16 cellular contexts compared by ENCODE assay signal in the genomic region with DNA sequence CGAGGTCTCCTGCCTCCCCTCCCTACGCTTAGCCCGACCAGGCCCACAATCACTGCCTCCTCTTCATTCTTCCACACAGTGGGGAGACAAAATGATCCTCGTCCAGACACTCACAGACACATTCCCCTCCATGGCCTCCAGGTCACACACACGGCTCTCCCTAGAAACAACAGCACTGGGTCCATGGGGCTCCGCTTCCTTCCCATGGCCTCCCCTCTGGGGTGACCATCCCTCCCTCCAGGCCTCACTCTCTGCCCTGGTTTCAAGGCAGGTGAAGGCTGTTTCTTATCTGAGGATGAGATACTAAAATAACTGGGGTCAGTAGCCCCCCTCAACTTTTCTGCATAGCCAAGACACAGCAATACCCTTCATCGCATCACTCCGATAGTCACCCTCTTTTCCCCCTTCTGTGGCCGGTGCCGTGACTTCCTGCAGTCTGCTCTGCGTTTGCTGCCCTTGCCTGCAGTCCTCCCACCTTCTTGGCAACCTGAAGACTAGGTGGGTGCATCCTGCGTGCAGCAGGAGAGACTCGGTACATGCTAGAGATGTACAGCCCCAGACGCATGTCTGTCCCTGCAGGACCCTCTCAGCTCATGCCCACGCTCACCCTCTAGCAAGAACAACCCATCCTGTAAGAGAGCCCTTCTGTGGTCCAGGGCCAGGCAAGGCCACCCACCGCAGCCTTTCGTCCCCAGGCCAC. TPM values are rescaled to one million over a fixed set of nuclear protein-coding genes. Genes with fewer than 3 reads are reported as not detected.
DNase-seq lines count a peak whose midpoint lies in the region; ATAC-seq, FAIRE-seq and TF ChIP-seq lines count a peak whose summit lies in the region.
"Had no signal": no experiment of that assay in that cellular context is flagged by ENCODE, and none has a peak within 500 bp of the region (broad histone marks: within the 10 kb centered on the region; RNA-seq: fewer than 3 reads in every experiment).

No MANE protein-coding gene starts in this region.

- no peak overlapping the region for H2BK120ac ChIP-seq in neuronal stem cell (ENCODE audit: low read depth, low read length)

- peaks cover 59% of the 10 kb centered on the region for H3K4me1 Mint-ChIP-seq in activated B cell treated with CpG ODN at 0.5 μM for 24 hours

- no peak overlapping the region for H2BK5ac ChIP-seq in neuronal stem cell (ENCODE audit: low read length)

- peak overlapping the region; percentile 86 for H3K27ac Mint-ChIP-seq in activated B cell treated with CpG ODN at 0.5 μM for 24 hours

- H3K9me3 Mint-ChIP-seq in activated B cell treated with CpG ODN at 0.5 μM for 24 hours = no peaks in the 10 kb centered on the region
- H3K9me3 Mint-ChIP-seq: natural killer cell had no signal

- FAIRE-seq in GM12892 (lab: Jason Lieb, UNC) = peak; percentile 82
- FAIRE-seq: colon had no signal

- DNase-seq in GM12892 (ENCODE audit: insufficient read length) = no peak
- no peak for DNase-seq in activated B cell treated with CpG ODN at 0.5 μM for 24 hours
- peak; percentile 53 for DNase-seq in activated naive CD4-positive, alpha-beta T cell treated with anti-CD3 and anti-CD28 coated beads, Interleukin-2, amount 50 U/mL, for 16 hours
- DNase-seq in neuronal stem cell (ENCODE audit: low spot score) = no peak
- DNase-seq in NCI-H2227 (lab: John Stamatoyannopoulos, UW; ENCODE audit: unreplicated experiment) = no peak
- no peak for DNase-seq in putamen (ENCODE audit: low spot score)
- DNase-seq: COR-L47, left ventricle myocardium inferior, natural killer cell, testis had no signal

- H2AK5ac ChIP-seq in neuronal stem cell (ENCODE audit: low read depth, low read length) = peak overlapping the region; percentile 11

- CTCF ChIA-PET in activated B cell treated with CpG ODN at 0.5 μM for 24 hours (lab: Charles Lee) = interaction anchor here (1.1 to 1.9 kb wide), 2 partner anchors 57 to 102 kb away, joined by 4 read pairs; no protein-coding TSS in a partner anchor

- no peak overlapping the region for H3K4me3 ChIP-seq in neuronal stem cell (ENCODE audit: low read length in 2 of 2)
- H3K4me3 ChIP-seq: esophagus muscularis mucosa, hepatocyte, left ventricle myocardium inferior, SK-N-MC, testis had no signal

- no peak overlapping the region for H4K91ac ChIP-seq in neuronal stem cell (ENCODE audit: low read depth, low read length, poor library complexity)

- no peak overlapping the region for H3K4me2 ChIP-seq in neuronal stem cell (ENCODE audit: insufficient read depth, low read length, poor library complexity, severe bottlenecking)
- H3K4me2 ChIP-seq: hepatocyte had no signal

- peaks cover 0 to 7% of the 10 kb centered on the region in 2 donors for H3K4me1 ChIP-seq in neuronal stem cell (ENCODE audit: control insufficient read depth in 2 of 2, insufficient read depth in 1 of 2, low read depth in 1 of 2, low read length in 2 of 2)

- POLR2A ChIA-PET in activated B cell treated with CpG ODN at 0.5 μM for 24 hours (lab: Charles Lee) = interaction anchor here (0.6 to 1.7 kb wide), 6 partner anchors 15 to 101 kb away, joined by 3 to 11 read pairs (median 6); no protein-coding TSS in a partner anchor

- H3K14ac ChIP-seq in neuronal stem cell (ENCODE audit: low read length) = no peak overlapping the region

- TF ChIP-seq CTCF in activated B cell treated with CpG ODN at 0.5 μM for 24 hours (IDR thresholded peaks at IDR 0.05) = no peak

- H3K27me3 Mint-ChIP-seq in activated B cell treated with CpG ODN at 0.5 μM for 24 hours = no peaks in the 10 kb centered on the region

- no CpG with 5 or more reads among the region's 17 CpGs for WGBS in neuronal stem cell (ENCODE audit: extremely low coverage in 2 of 2, insufficient read length in 2 of 2, insufficient replicate concordance in 1 of 2), 2 donors

- intact Hi-C loops in activated B cell treated with CpG ODN at 0.5 μM for 24 hours (cut with micrococcal nuclease) = loop anchor here (5.0 kb wide), 1 partner anchor 100 kb away; no protein-coding TSS in a partner anchor

- H4K8ac ChIP-seq in neuronal stem cell (ENCODE audit: low read depth, low read length) = no peak overlapping the region

- no peaks in the 10 kb centered on the region for H3K79me1 ChIP-seq in neuronal stem cell (ENCODE audit: low read depth, low read length)

- peak overlapping the region; percentile 46 for H2BK12ac ChIP-seq in neuronal stem cell (ENCODE audit: low read length)

- H3K27ac ChIP-seq in neuronal stem cell (replicated peaks; ENCODE audit: low read length) = no peak overlapping the region
- H3K27ac ChIP-seq: hepatocyte, left ventricle myocardium inferior, SK-N-MC, testis had no signal

- TF ChIP-seq POLR2A in GM12892 (IDR thresholded peaks at IDR 0.05; ENCODE audit: low read depth, low read length) = no peak

- H3K27me3 ChIP-seq in neuronal stem cell (ENCODE audit: control insufficient read depth in 3 of 3, insufficient read depth in 3 of 3, low read depth in 1 of 3, low read length in 3 of 3) = peaks cover 0 to 39% (median 0%) of the 10 kb centered on the region in 3 experiments
- H3K27me3 ChIP-seq: esophagus muscularis mucosa, testis had no signal

- no peak overlapping the region for H3K4ac ChIP-seq in neuronal stem cell (ENCODE audit: low read length)

- H2BK15ac ChIP-seq in neuronal stem cell (ENCODE audit: low read length) = no peak overlapping the region

- no peaks in the 10 kb centered on the region for H3K36me3 ChIP-seq in neuronal stem cell (replicated peaks in 1 of 2; ENCODE audit: control insufficient read depth in 2 of 2, insufficient read depth in 2 of 2, low read length in 2 of 2)
- H3K36me3 ChIP-seq: esophagus muscularis mucosa, left ventricle myocardium inferior had no signal

- no peak overlapping the region for H2AFZ ChIP-seq in neuronal stem cell (ENCODE audit: low read length)
- H2AFZ ChIP-seq: hepatocyte had no signal

- peak overlapping the region; percentile 21 for H3K23ac ChIP-seq in neuronal stem cell (ENCODE audit: low read depth, low read length, poor library complexity)

- peaks cover 7% of the 10 kb centered on the region for H3K36me3 Mint-ChIP-seq in activated B cell treated with CpG ODN at 0.5 μM for 24 hours (ENCODE audit: low read depth)
- H3K36me3 Mint-ChIP-seq: natural killer cell had no signal

- peak overlapping the region; percentile 55 for H3K18ac ChIP-seq in neuronal stem cell (ENCODE audit: low read length)

- no peaks in the 10 kb centered on the region for H3K9me3 ChIP-seq in neuronal stem cell (replicated peaks in 1 of 2; ENCODE audit: control insufficient read depth in 2 of 2, insufficient read depth in 1 of 2, low read depth in 1 of 2, low read length in 2 of 2)
- H3K9me3 ChIP-seq: esophagus muscularis mucosa, left ventricle myocardium inferior, testis had no signal

- peak overlapping the region; percentile 52 for H3K4me3 Mint-ChIP-seq in activated B cell treated with CpG ODN at 0.5 μM for 24 hours
- H3K4me3 Mint-ChIP-seq: natural killer cell had no signal

- no peak overlapping the region for H3K9ac ChIP-seq in neuronal stem cell (ENCODE audit: low read depth, low read length, poor library complexity)

- ATAC-seq in activated B cell treated with CpG ODN at 0.5 μM for 24 hours (ENCODE audit: low read depth) (no peak), HG02970 (IDR thresholded peaks at IDR 0.05; ENCODE audit: low FRiP score, unreplicated experiment) (no peak), HG02798 (IDR thresholded peaks at IDR 0.05; ENCODE audit: poor library complexity, unreplicated experiment) (no peak)

RNA-seq across cellular contexts. Expression of a gene that starts 55.8 kb away (rescaled TPM):
- polyA plus RNA-seq in GM12892 (2012; ENCODE audit: missing spikeins) = 2.9 TPM
- total RNA-seq in activated B cell treated with CpG ODN at 0.5 μM for 24 hours = 6.7 and 12.0 TPM in 2 replicates
- 0.21 TPM for polyA plus RNA-seq in neuronal stem cell (2013, experiment 1 of 2)
- 0.24 TPM for polyA plus RNA-seq in neuronal stem cell (2013, experiment 2 of 2)
- polyA plus RNA-seq: hepatocyte had no signal
